Comparison of ENCODE assay signal across 1 cellular context in the genomic region with DNA sequence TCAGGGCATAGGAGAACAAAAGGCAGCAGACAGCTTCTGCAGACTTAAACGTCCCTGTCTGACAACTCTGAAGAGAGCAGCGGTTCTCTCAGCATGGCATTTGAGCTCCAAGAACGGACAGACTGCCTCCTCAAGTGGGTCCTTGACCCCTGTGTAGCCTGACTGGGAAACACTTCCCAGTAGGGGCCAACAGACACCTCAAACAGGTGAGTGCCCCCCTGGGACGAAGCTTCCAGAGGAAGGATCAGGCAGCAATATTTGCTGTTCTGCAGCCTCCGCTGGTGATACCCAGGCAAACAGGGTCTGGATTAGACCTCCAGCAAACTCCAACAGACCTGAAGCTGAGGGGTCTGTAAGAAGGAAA.
TF ChIP-seq lines count a peak whose summit lies in the region.

No MANE protein-coding gene starts in this region.

TF ChIP-seq in HepG2, 621 proteins besides CTCF, POLR2A, EP300 and RAD21 (continued from another document):
- TF ChIP-seq, protein P1, sequence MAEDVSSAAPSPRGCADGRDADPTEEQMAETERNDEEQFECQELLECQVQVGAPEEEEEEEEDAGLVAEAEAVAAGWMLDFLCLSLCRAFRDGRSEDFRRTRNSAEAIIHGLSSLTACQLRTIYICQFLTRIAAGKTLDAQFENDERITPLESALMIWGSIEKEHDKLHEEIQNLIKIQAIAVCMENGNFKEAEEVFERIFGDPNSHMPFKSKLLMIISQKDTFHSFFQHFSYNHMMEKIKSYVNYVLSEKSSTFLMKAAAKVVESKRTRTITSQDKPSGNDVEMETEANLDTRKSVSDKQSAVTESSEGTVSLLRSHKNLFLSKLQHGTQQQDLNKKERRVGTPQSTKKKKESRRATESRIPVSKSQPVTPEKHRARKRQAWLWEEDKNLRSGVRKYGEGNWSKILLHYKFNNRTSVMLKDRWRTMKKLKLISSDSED (CRISPR knock-in tag; IDR thresholded peaks at IDR 0.05), result 0 out of 2 replicates have a peak, but pooled peaks have one; percentile 3
- TF ChIP-seq, protein P2, sequence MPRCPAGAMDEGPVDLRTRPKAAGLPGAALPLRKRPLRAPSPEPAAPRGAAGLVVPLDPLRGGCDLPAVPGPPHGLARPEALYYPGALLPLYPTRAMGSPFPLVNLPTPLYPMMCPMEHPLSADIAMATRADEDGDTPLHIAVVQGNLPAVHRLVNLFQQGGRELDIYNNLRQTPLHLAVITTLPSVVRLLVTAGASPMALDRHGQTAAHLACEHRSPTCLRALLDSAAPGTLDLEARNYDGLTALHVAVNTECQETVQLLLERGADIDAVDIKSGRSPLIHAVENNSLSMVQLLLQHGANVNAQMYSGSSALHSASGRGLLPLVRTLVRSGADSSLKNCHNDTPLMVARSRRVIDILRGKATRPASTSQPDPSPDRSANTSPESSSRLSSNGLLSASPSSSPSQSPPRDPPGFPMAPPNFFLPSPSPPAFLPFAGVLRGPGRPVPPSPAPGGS (CRISPR knock-in tag; IDR thresholded peaks at IDR 0.05), result peak; percentile 18; the same call in 1 of the 2 replicates
- TF ChIP-seq HOXA5 (CRISPR knock-in tag; IDR thresholded peaks at IDR 0.05) (0 out of 2 replicates have a peak, but pooled peaks have one; percentile 4), BATF2 (CRISPR knock-in tag; IDR thresholded peaks at IDR 0.05) (0 out of 2 replicates have a peak, but pooled peaks have one; percentile 45), SAFB2 (CRISPR knock-in tag; IDR thresholded peaks at IDR 0.05; ENCODE audit: borderline replicate concordance, low read depth) (peak; percentile 90), ZBTB4 (CRISPR knock-in tag; IDR thresholded peaks at IDR 0.05; ENCODE audit: borderline replicate concordance) (peak; percentile 13; the same call in 1 of the 2 replicates), MEIS1 (CRISPR knock-in tag; IDR thresholded peaks at IDR 0.05; ENCODE audit: borderline replicate concordance) (0 out of 2 replicates have a peak, but pooled peaks have one; percentile 4), ZNF350 (CRISPR knock-in tag; IDR thresholded peaks at IDR 0.05; ENCODE audit: borderline replicate concordance, low read depth) (peak; percentile 1; the same call in 1 of the 2 replicates), NCOA1 (CRISPR knock-in tag; IDR thresholded peaks at IDR 0.05) (peak; percentile 73; the same call in 1 of the 2 replicates), ZIK1 (CRISPR knock-in tag; IDR thresholded peaks at IDR 0.05; ENCODE audit: borderline replicate concordance, low read depth) (peak; percentile 22; the same call in 1 of the 2 replicates), ZNF317 (CRISPR knock-in tag; IDR thresholded peaks at IDR 0.05) (peak; percentile 53), ZNF816 (CRISPR knock-in tag; IDR thresholded peaks at IDR 0.05; ENCODE audit: borderline replicate concordance) (peak; percentile 14; the same call in 1 of the 2 replicates)
- TF ChIP-seq, protein P3, sequence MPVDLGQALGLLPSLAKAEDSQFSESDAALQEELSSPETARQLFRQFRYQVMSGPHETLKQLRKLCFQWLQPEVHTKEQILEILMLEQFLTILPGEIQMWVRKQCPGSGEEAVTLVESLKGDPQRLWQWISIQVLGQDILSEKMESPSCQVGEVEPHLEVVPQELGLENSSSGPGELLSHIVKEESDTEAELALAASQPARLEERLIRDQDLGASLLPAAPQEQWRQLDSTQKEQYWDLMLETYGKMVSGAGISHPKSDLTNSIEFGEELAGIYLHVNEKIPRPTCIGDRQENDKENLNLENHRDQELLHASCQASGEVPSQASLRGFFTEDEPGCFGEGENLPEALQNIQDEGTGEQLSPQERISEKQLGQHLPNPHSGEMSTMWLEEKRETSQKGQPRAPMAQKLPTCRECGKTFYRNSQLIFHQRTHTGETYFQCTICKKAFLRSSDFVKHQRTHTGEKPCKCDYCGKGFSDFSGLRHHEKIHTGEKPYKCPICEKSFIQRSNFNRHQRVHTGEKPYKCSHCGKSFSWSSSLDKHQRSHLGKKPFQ (CRISPR knock-in tag; IDR thresholded peaks at IDR 0.05; ENCODE audit: insufficient replicate concordance), result peak; percentile 3
TF ChIP-seq in HepG2: peak in this region for 73; not testable (repeated sequence) for 548.
